19 cellular contexts compared by ENCODE assay signal in the genomic region with DNA sequence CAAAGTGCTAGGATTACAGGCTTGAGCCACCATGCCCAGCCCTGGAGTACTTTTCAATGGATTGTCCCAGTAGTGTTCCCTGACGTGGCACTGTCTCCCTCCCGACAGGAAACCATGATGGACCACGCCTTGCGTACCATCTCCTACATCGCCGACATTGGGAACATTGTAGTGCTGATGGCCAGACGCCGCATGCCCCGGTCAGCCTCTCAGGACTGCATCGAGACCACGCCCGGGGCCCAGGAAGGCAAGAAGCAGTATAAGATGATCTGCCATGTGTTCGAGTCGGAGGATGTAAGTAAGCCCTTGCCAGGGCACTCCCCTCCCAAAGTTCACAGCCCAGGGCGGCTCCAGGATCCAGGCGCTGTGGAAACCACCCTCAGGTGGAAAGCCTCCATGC.
"Had no signal": no experiment of that assay in that cellular context is flagged by ENCODE, and none has a peak within 500 bp of the region (broad histone marks: within the 10 kb centered on the region; RNA-seq: fewer than 3 reads in every experiment).

No MANE protein-coding gene starts in this region.

- H3K4me3 Mint-ChIP-seq: activated CD4-positive, alpha-beta T cell treated with anti-CD3 and anti-CD28 coated beads, Interleukin-2, amount 10 ng/mL, durations not matched to agents 24 days and 14 days; activated CD8-positive, alpha-beta T cell treated with anti-CD3 and anti-CD28 coated beads for 36 hours; activated naive CD4-positive, alpha-beta T cell treated with anti-CD3 and anti-CD28 coated beads, Interleukin-2, amount 50 U/mL, for 24 hours; activated naive CD8-positive, alpha-beta T cell treated with anti-CD3 and anti-CD28 coated beads, Interleukin-2, amount 10 ng/mL, durations not matched to agents 7 days and 5 days; activated T-cell treated with anti-CD3 and anti-CD28 coated beads, Interleukin-2, amount 50 U/mL, for 72 hours; central memory CD8-positive, alpha-beta T cell had no signal

- DNase-seq: NCI-H1048, NCI-H1105 treated with DMSO at 0.1 percent for 48 hours, NCI-H1436, NCI-H2081 treated with DMSO at 0.1 percent for 48 hours, NCI-H524 treated with DMSO at 0.1 percent for 48 hours, T1000 had no signal

- H3K36me3 ChIP-seq: ascending aorta, cardiac muscle cell, MG63, Peyer's patch had no signal

- H3K4me1 Mint-ChIP-seq: activated CD4-positive, alpha-beta T cell treated with anti-CD3 and anti-CD28 coated beads, Interleukin-2, amount 10 ng/mL, durations not matched to agents 24 days and 14 days; activated T-helper 17 cell treated with anti-CD3 and anti-CD28 coated beads, Interleukin-2, amount 50 U/mL, for 72 hours; central memory CD8-positive, alpha-beta T cell had no signal

- H3K4me1 ChIP-seq: ascending aorta had no signal

- H3K27me3 ChIP-seq: ascending aorta, cardiac muscle cell, MG63, Peyer's patch had no signal

- H3K27ac ChIP-seq: ascending aorta, cardiac muscle cell, Peyer's patch, SK-N-MC, WERI-Rb-1 had no signal

- H3K9me3 Mint-ChIP-seq: activated CD4-positive, alpha-beta T cell treated with anti-CD3 and anti-CD28 coated beads, Interleukin-2, amount 10 ng/mL, durations not matched to agents 24 days and 14 days; activated CD8-positive, alpha-beta T cell treated with anti-CD3 and anti-CD28 coated beads for 36 hours; activated naive CD4-positive, alpha-beta T cell treated with anti-CD3 and anti-CD28 coated beads, Interleukin-2, amount 50 U/mL, for 24 hours; activated naive CD8-positive, alpha-beta T cell treated with anti-CD3 and anti-CD28 coated beads, Interleukin-2, amount 10 ng/mL, durations not matched to agents 7 days and 5 days; activated T-cell treated with anti-CD3 and anti-CD28 coated beads, Interleukin-2, amount 50 U/mL, for 72 hours; activated T-helper 17 cell treated with anti-CD3 and anti-CD28 coated beads, Interleukin-2, amount 50 U/mL, for 72 hours; central memory CD8-positive, alpha-beta T cell had no signal

- H3K9me3 ChIP-seq: ascending aorta, MG63, Peyer's patch had no signal

- H3K4me3 ChIP-seq: ascending aorta, cardiac muscle cell, MG63, Peyer's patch, SK-N-MC had no signal

- H3K27ac Mint-ChIP-seq: activated CD4-positive, alpha-beta T cell treated with anti-CD3 and anti-CD28 coated beads, Interleukin-2, amount 10 ng/mL, durations not matched to agents 24 days and 14 days; activated CD8-positive, alpha-beta T cell treated with anti-CD3 and anti-CD28 coated beads for 36 hours; activated naive CD4-positive, alpha-beta T cell treated with anti-CD3 and anti-CD28 coated beads, Interleukin-2, amount 50 U/mL, for 24 hours; activated naive CD8-positive, alpha-beta T cell treated with anti-CD3 and anti-CD28 coated beads, Interleukin-2, amount 10 ng/mL, durations not matched to agents 7 days and 5 days; activated T-cell treated with anti-CD3 and anti-CD28 coated beads, Interleukin-2, amount 50 U/mL, for 72 hours; activated T-helper 17 cell treated with anti-CD3 and anti-CD28 coated beads, Interleukin-2, amount 50 U/mL, for 72 hours had no signal

- H3K27me3 Mint-ChIP-seq: activated CD4-positive, alpha-beta T cell treated with anti-CD3 and anti-CD28 coated beads, Interleukin-2, amount 10 ng/mL, durations not matched to agents 24 days and 14 days; activated CD8-positive, alpha-beta T cell treated with anti-CD3 and anti-CD28 coated beads for 36 hours; activated naive CD4-positive, alpha-beta T cell treated with anti-CD3 and anti-CD28 coated beads, Interleukin-2, amount 50 U/mL, for 24 hours; activated naive CD8-positive, alpha-beta T cell treated with anti-CD3 and anti-CD28 coated beads, Interleukin-2, amount 10 ng/mL, durations not matched to agents 7 days and 5 days; activated T-helper 17 cell treated with anti-CD3 and anti-CD28 coated beads, Interleukin-2, amount 50 U/mL, for 72 hours; central memory CD8-positive, alpha-beta T cell had no signal
